ENCODE assay signal across 23 cellular contexts in genomic region chr20:24658920-24659660, GRCh38.
DNase-seq lines count a peak whose midpoint lies in the region; ATAC-seq and TF ChIP-seq lines count a peak whose summit lies in the region.
"Had no signal": no experiment of that assay in that cellular context is flagged by ENCODE, and none has a peak within 500 bp of the region (broad histone marks: within the 10 kb centered on the region; RNA-seq: fewer than 3 reads in every experiment).

No MANE protein-coding gene starts in this region.

- BruUV-seq in A673 (replicated peaks; lab: Mats Ljungman, UMichigan): no TSS peak

- intact Hi-C loops in right cardiac atrium (cut with DNase I) (no loop called here), A673 (cut with micrococcal nuclease; ENCODE audit: unreplicated experiment) (no loop called here)

- CTCF ChIA-PET in A673 (lab: Charles Lee): no interaction called here

- H3K27ac ChIP-seq in VCaP (peak overlapping the region; percentile 74; the same call in 1 of the 2 replicates), right cardiac atrium (ENCODE audit: low read length) (no peak overlapping the region), A673 (ENCODE audit: low read depth, low read length, poor library complexity, severe bottlenecking) (no peak overlapping the region)
- H3K27ac ChIP-seq: adrenal gland, prostate gland had no signal

- no peak overlapping the region for H3K4me3 ChIP-seq in right cardiac atrium (ENCODE audit: low read length)
- H3K4me3 ChIP-seq in A673 (ENCODE audit: low read depth, low read length, poor library complexity, severe bottlenecking): no peak overlapping the region
- H3K4me3 ChIP-seq: adrenal gland, prostate gland had no signal

- no peak overlapping the region for H3K27ac Mint-ChIP-seq in endothelial cell (ENCODE audit: unreplicated experiment)
- H3K27ac Mint-ChIP-seq: activated CD8-positive, alpha-beta T cell treated with anti-CD3 and anti-CD28 coated beads, Interleukin-2, amount 10 ng/mL, durations not matched to agents 7 days and 5 days; activated naive CD4-positive, alpha-beta T cell treated with anti-CD3 and anti-CD28 coated beads, Interleukin-2, amount 10 ng/mL, durations not matched to agents 7 days and 5 days; stimulated activated effector memory CD8-positive, alpha-beta T cell treated with anti-CD3 and anti-CD28 coated beads, Interleukin-12 subunit alpha, Interleukin-12 subunit beta, amount 100 ng/mL, for 72 hours; type B pancreatic cell had no signal

- H3K4me3 Mint-ChIP-seq in endothelial cell (ENCODE audit: unreplicated experiment): no peak overlapping the region
- H3K4me3 Mint-ChIP-seq: activated CD8-positive, alpha-beta T cell treated with anti-CD3 and anti-CD28 coated beads, Interleukin-2, amount 10 ng/mL, durations not matched to agents 7 days and 5 days; activated naive CD4-positive, alpha-beta T cell treated with anti-CD3 and anti-CD28 coated beads, Interleukin-2, amount 10 ng/mL, durations not matched to agents 7 days and 5 days; central memory CD8-positive, alpha-beta T cell; stimulated activated effector memory CD8-positive, alpha-beta T cell treated with anti-CD3 and anti-CD28 coated beads, Interleukin-12 subunit alpha, Interleukin-12 subunit beta, amount 100 ng/mL, for 72 hours; type B pancreatic cell had no signal

- H3K36me3 ChIP-seq in A673 (ENCODE audit: insufficient read depth, low read length, poor library complexity, severe bottlenecking): no peaks in the 10 kb centered on the region
- H3K36me3 ChIP-seq: adrenal gland, prostate gland had no signal

- DNase-seq in NCI-H1092 (lab: John Stamatoyannopoulos, UW) (peak; percentile 44), right cardiac atrium (peak in 2 of 3 donors; percentile 61 to 64), renal cortical epithelial cell (ENCODE audit: low read depth) (peak; percentile 11), NCI-H2196 treated with DMSO at 0.1 percent for 48 hours (lab: John Stamatoyannopoulos, UW; ENCODE audit: unreplicated experiment) (no peak), endothelial cell (ENCODE audit: low spot score) (no peak), A673 (ENCODE audit: low spot score) (no peak)
- DNase-seq: activated CD8-positive, alpha-beta T cell treated with anti-CD3 and anti-CD28 coated beads, Interleukin-2, amount 10 ng/mL, durations not matched to agents 7 days and 5 days; activated naive CD4-positive, alpha-beta T cell treated with anti-CD3 and anti-CD28 coated beads, Interleukin-2, amount 10 ng/mL, durations not matched to agents 7 days and 5 days; adrenal gland; DMS79 treated with DMSO at 0.1 percent for 48 hours; foreskin melanocyte; GF-D8; HCEC 1CT; IMR-90; NCI-H187; NCI-H2171; NCI-H524; NK-92 treated with Interleukin-12 subunit alpha and Interleukin-12 subunit beta, amount 100 ng/mL, for 24 hours had no signal

- POLR2A ChIA-PET in A673 (lab: Charles Lee; ENCODE audit: low non-redundant PET): no interaction called here

- H3K4me1 Mint-ChIP-seq in endothelial cell (ENCODE audit: unreplicated experiment): peaks cover 2% of the 10 kb centered on the region
- H3K4me1 Mint-ChIP-seq: activated naive CD4-positive, alpha-beta T cell treated with anti-CD3 and anti-CD28 coated beads, Interleukin-2, amount 10 ng/mL, durations not matched to agents 7 days and 5 days; central memory CD8-positive, alpha-beta T cell; stimulated activated effector memory CD8-positive, alpha-beta T cell treated with anti-CD3 and anti-CD28 coated beads, Interleukin-12 subunit alpha, Interleukin-12 subunit beta, amount 100 ng/mL, for 72 hours had no signal

- peak; percentile 47 to 70 for ATAC-seq in right cardiac atrium
- ATAC-seq: activated CD8-positive, alpha-beta T cell treated with anti-CD3 and anti-CD28 coated beads, Interleukin-2, amount 10 ng/mL, durations not matched to agents 7 days and 5 days; stimulated activated effector memory CD8-positive, alpha-beta T cell treated with anti-CD3 and anti-CD28 coated beads, Interleukin-12 subunit alpha, Interleukin-12 subunit beta, amount 100 ng/mL, for 72 hours had no signal

- no peaks in the 10 kb centered on the region for H3K9me3 ChIP-seq in right cardiac atrium (ENCODE audit: control insufficient read depth, low read length)
- H3K9me3 ChIP-seq in A673 (ENCODE audit: low read depth, low read length, poor library complexity, severe bottlenecking): no peaks in the 10 kb centered on the region
- H3K9me3 ChIP-seq: adrenal gland, prostate gland had no signal

- H3K9me3 Mint-ChIP-seq in endothelial cell (ENCODE audit: unreplicated experiment): no peaks in the 10 kb centered on the region
- H3K9me3 Mint-ChIP-seq: activated naive CD4-positive, alpha-beta T cell treated with anti-CD3 and anti-CD28 coated beads, Interleukin-2, amount 10 ng/mL, durations not matched to agents 7 days and 5 days; central memory CD8-positive, alpha-beta T cell; stimulated activated effector memory CD8-positive, alpha-beta T cell treated with anti-CD3 and anti-CD28 coated beads, Interleukin-12 subunit alpha, Interleukin-12 subunit beta, amount 100 ng/mL, for 72 hours; type B pancreatic cell had no signal

- TF ChIP-seq CTCF in VCaP (conservative IDR thresholded peaks at IDR 0.05): no peak
- no peak for TF ChIP-seq CTCF in endothelial cell (IDR thresholded peaks at IDR 0.05; ENCODE audit: unreplicated experiment)
- TF ChIP-seq CTCF in A673 (conservative IDR thresholded peaks at IDR 0.05; ENCODE audit: low read depth, low read length): no peak

- H3K27me3 ChIP-seq in right cardiac atrium (ENCODE audit: control insufficient read depth, insufficient read depth) (no peaks in the 10 kb centered on the region), A673 (replicated peaks; ENCODE audit: insufficient read depth, low read depth, low read length, poor library complexity) (no peaks in the 10 kb centered on the region)
- H3K27me3 ChIP-seq: adrenal gland had no signal

- H3K27me3 Mint-ChIP-seq in endothelial cell (ENCODE audit: unreplicated experiment): peaks cover 3% of the 10 kb centered on the region
- H3K27me3 Mint-ChIP-seq: activated naive CD4-positive, alpha-beta T cell treated with anti-CD3 and anti-CD28 coated beads, Interleukin-2, amount 10 ng/mL, durations not matched to agents 7 days and 5 days had no signal

- H3K4me1 ChIP-seq in right cardiac atrium (ENCODE audit: control insufficient read depth, insufficient read depth, low read length): no peaks in the 10 kb centered on the region
- H3K4me1 ChIP-seq in A673 (ENCODE audit: insufficient read depth, low read length, poor library complexity, severe bottlenecking): peaks cover 55% of the 10 kb centered on the region
- H3K4me1 ChIP-seq: adrenal gland had no signal

- WGBS in right cardiac atrium: 80% methylated on average over 17 of the region's 17 CpGs

- H3K36me3 Mint-ChIP-seq in endothelial cell (ENCODE audit: low read depth, unreplicated experiment): peaks cover 7% of the 10 kb centered on the region
- H3K36me3 Mint-ChIP-seq: activated naive CD4-positive, alpha-beta T cell treated with anti-CD3 and anti-CD28 coated beads, Interleukin-2, amount 10 ng/mL, durations not matched to agents 7 days and 5 days; stimulated activated effector memory CD8-positive, alpha-beta T cell treated with anti-CD3 and anti-CD28 coated beads, Interleukin-12 subunit alpha, Interleukin-12 subunit beta, amount 100 ng/mL, for 72 hours; type B pancreatic cell had no signal

Comparison
In these comparisons a context has a peak if more than half of its experiments do, and no peak if none do; other contexts are left out.
1. DNase-seq: peak in NCI-H1092 (single experiment), right cardiac atrium (2 of 3) and renal cortical epithelial cell (single experiment); none in NCI-H2196 treated with DMSO at 0.1 percent for 48 hours (single experiment), endothelial cell (single experiment) and A673 (single experiment).